In genomic region chr9:75892168-75892901, GRCh38 we compare ENCODE assay signal across 8 cellular contexts. TPM values are rescaled to one million over a fixed set of nuclear protein-coding genes. Genes with fewer than 3 reads are reported as not detected.
A peak's percentile ranks its signal among the peaks of the same experiment; 100 is the strongest.
DNase-seq lines count a peak whose midpoint lies in the region; FAIRE-seq and TF ChIP-seq lines count a peak whose summit lies in the region.

No MANE protein-coding gene starts in this region.

- TF ChIP-seq CTCF in AG04450 (IDR thresholded peaks at IDR 0.05; ENCODE audit: low read depth, low read length) (no peak), Loucy (conservative IDR thresholded peaks at IDR 0.05; ENCODE audit: low read length) (no peak), astrocyte of the cerebellum (IDR thresholded peaks at IDR 0.05; ENCODE audit: low read depth, low read length, missing control alignments) (no peak), kidney (IDR thresholded peaks at IDR 0.05; ENCODE audit: borderline replicate concordance, extremely low read depth, insufficient read depth) (no peak), HFFc6 (IDR thresholded peaks at IDR 0.05) (no peak)

- H3K9me3 ChIP-seq in AG04450 (ENCODE audit: control insufficient read depth, insufficient read depth, low read length), result peaks cover 6% of the 10 kb centered on the region; the same call in 1 of the 2 replicates
- H3K9me3 ChIP-seq in Loucy (ENCODE audit: insufficient read depth, low read depth, low read length), result no peaks in the 10 kb centered on the region
- no peaks in the 10 kb centered on the region for H3K9me3 ChIP-seq in kidney (ENCODE audit: control insufficient read depth in 1 of 2, low read length in 2 of 2)
- no peaks in the 10 kb centered on the region for H3K9me3 ChIP-seq in small intestine (ENCODE audit: control insufficient read depth, low read depth)

- H3K27ac Mint-ChIP-seq in HFFc6, result no peak overlapping the region

- no peaks in the 10 kb centered on the region for H3K9me2 ChIP-seq in Loucy (replicated peaks; ENCODE audit: low read depth, low read length)

- H2AFZ ChIP-seq in Loucy (ENCODE audit: low read length), result peak overlapping the region; percentile 32; the same call in 1 of the 2 replicates

- no peak overlapping the region for H3K9ac ChIP-seq in Loucy (ENCODE audit: low read depth, low read length, poor library complexity, severe bottlenecking)
- peak overlapping the region in 1 of 2 donors; percentile 55 for H3K9ac ChIP-seq in kidney (ENCODE audit: low read length in 2 of 2)

- FAIRE-seq in kidney (lab: Jason Lieb, UNC) (no peak), small intestine (lab: Jason Lieb, UNC) (no peak)

- peaks cover 4% of the 10 kb centered on the region for H4K20me1 ChIP-seq in Loucy (ENCODE audit: insufficient read depth, low read length, poor library complexity, severe bottlenecking)

- H3F3A ChIP-seq in Loucy (ENCODE audit: low read depth), result 0 out of 2 replicates have a peak, but pooled peaks cover 4% of the 10 kb centered on the region

- intact Hi-C loops in kidney (cut with DNase I), result no loop called here

- H3K4me3 Mint-ChIP-seq in HFFc6, result no peak overlapping the region

- CTCF ChIA-PET in AG04450 (lab: Charles Lee), result no interaction called here

- POLR2A ChIA-PET in AG04450 (lab: Yijun Ruan, JAX), result no interaction called here

- peak overlapping the region; percentile 71 for H3K4me3 ChIP-seq in AG04450 (ENCODE audit: low read depth, low read length)
- H3K4me3 ChIP-seq in Loucy (ENCODE audit: low read length, poor library complexity, severe bottlenecking), result peak overlapping the region; percentile 83
- peak overlapping the region; percentile 81 for H3K4me3 ChIP-seq in astrocyte of the cerebellum (ENCODE audit: low read depth, low read length)
- H3K4me3 ChIP-seq in kidney (ENCODE audit: low read length in 2 of 2), result peak overlapping the region; percentile 95 to 96
- H3K4me3 ChIP-seq in small intestine (ENCODE audit: low read depth in 1 of 2, low read length in 2 of 2), result peak overlapping the region; percentile 73 to 91

- no peaks in the 10 kb centered on the region for H3K9me3 Mint-ChIP-seq in HFFc6

- peaks cover 16% of the 10 kb centered on the region for H3K4me1 Mint-ChIP-seq in HFFc6 (ENCODE audit: low read depth)

- no peaks in the 10 kb centered on the region for H3K79me2 ChIP-seq in Loucy (ENCODE audit: insufficient read depth, low read length)

- H3K36me3 Mint-ChIP-seq in HFFc6 (ENCODE audit: low read depth), result no peaks in the 10 kb centered on the region

- peaks cover 22% of the 10 kb centered on the region for H3K4me1 ChIP-seq in Loucy (ENCODE audit: insufficient read depth, low read length, poor library complexity, severe bottlenecking)
- H3K4me1 ChIP-seq in kidney (ENCODE audit: control insufficient read depth in 1 of 2, insufficient read depth in 1 of 2, low read depth in 1 of 2, low read length in 2 of 2), result peaks cover 4 to 10% of the 10 kb centered on the region in 2 donors
- H3K4me1 ChIP-seq in small intestine (ENCODE audit: control insufficient read depth in 2 of 2, insufficient read depth in 1 of 2, low read depth in 1 of 2, low read length in 1 of 2), result peaks cover 3 to 6% of the 10 kb centered on the region in 2 donors

- DNase-seq in AG04450 (ENCODE audit: low read depth, low spot score) (no peak), astrocyte of the cerebellum (ENCODE audit: low read depth) (no peak), kidney (no peak), small intestine (peak; percentile 94), NCI-H446 (lab: John Stamatoyannopoulos, UW) (no peak), HFFc6 (no peak), NCI-H510A (lab: John Stamatoyannopoulos, UW) (no peak)

- peaks cover 12% of the 10 kb centered on the region for H3K27me3 Mint-ChIP-seq in HFFc6 (ENCODE audit: insufficient read depth)

- H3K27ac ChIP-seq in AG04450 (ENCODE audit: low read depth, low read length) (no peak overlapping the region), kidney (ENCODE audit: low read depth in 2 of 2, low read length in 2 of 2) (peak overlapping the region in 1 of 2 donors; percentile 24), small intestine (ENCODE audit: low read depth in 1 of 2, low read length in 1 of 2) (peak overlapping the region; percentile 82 to 93)

- H3K4me2 ChIP-seq in Loucy (ENCODE audit: low read depth, low read length, poor library complexity, severe bottlenecking), result peak overlapping the region; percentile 88

- 1 to 3% (median 1%) methylated on average over 34 to 35 of the region's 35 CpGs for WGBS in small intestine, 3 donors

- H3K36me3 ChIP-seq in Loucy (ENCODE audit: insufficient read depth, low read length) (no peaks in the 10 kb centered on the region), kidney (ENCODE audit: control insufficient read depth in 1 of 2, insufficient read depth in 2 of 2, low read length in 2 of 2) (no peaks in the 10 kb centered on the region), small intestine (ENCODE audit: control insufficient read depth in 2 of 2, insufficient read depth in 2 of 2, low read length in 2 of 2) (no peaks in the 10 kb centered on the region)

- H3K27me3 ChIP-seq in AG04450 (ENCODE audit: control insufficient read depth, insufficient read depth, low read length) (peaks cover 24% of the 10 kb centered on the region), Loucy (ENCODE audit: insufficient read depth, low read length, poor library complexity, severe bottlenecking) (peaks cover 22% of the 10 kb centered on the region), small intestine (ENCODE audit: control insufficient read depth in 2 of 2, insufficient read depth in 2 of 2, low read length in 2 of 2) (no peaks in the 10 kb centered on the region)

- in situ Hi-C loops in astrocyte of the cerebellum (cut with HindIII; ENCODE audit: low sequenced_read_pairs), result no loop called here

RNA-seq across cellular contexts. Expression of gene PCSK5, which starts 1.9 kb away (rescaled TPM):
- polyA plus RNA-seq in AG04450 (2011; rRNA removed) (1.4 and 1.6 TPM in 2 replicates), kidney (ENCODE audit: insufficient read depth, low read depth, low replicate concordance) (1.6 TPM), small intestine (10 to 100 TPM; 10.3 to 18.9 (median 14.3) TPM)
- 3.7 and 5.0 TPM in 2 replicates for polyA minus RNA-seq in AG04450 (2011; rRNA and poly(A)+ RNA removed)
- 14.7 TPM for total RNA-seq in kidney
- total RNA-seq in HFFc6 (2021; fragmentation: NEBNext Ultra II Directional; extraction: Animal tissue kit (Norgen Biotek cat#: 25700)), result under 1 TPM; 0.18 to 0.36 (median 0.22) TPM
